ENCODE assay signal across 2 cellular contexts in the genomic region with DNA sequence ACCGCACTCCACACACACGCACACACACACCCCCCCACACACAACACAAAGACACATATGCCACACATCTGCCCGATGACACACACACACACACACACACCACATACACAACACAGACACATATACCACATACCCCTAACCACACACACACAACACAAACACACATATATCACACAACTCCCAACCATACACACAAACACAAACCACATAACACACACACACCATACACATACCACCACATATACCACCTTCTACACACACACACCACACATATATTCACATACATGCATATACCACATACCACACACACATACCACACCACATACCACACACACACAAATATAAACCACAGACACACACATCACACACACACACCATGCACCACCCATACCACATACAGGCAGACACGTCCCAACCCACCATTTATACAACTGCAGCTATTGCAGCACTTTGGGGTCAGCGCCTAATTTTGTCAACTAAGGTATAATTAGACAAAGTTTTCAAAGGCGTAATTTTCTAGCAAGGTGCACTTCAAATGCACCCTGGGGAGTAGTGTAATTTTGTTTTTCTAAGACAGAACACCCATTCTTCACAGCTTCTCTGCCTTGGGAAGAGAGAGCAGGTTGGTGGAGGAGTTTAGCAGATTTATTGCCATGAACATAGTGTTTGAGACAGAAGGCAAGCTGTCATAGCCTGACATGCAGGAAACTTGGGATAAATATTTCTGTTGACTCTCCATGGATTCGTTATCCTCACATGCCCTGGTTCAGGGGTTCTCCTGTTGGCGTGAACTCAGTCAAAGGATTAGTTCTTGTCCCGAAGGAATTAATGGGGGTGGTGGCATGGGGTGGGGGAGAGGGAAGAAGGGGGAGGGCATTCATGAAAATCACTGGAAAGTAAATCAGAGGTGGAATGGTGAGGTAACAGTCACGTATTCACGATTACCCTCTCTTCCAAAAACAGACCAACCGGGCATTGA.
TF ChIP-seq lines count a peak whose summit lies in the region.

No MANE protein-coding gene starts in this region.

TF ChIP-seq in GM12891, 5 proteins besides CTCF, POLR2A, EP300 and RAD21 (continued from another document):
- TF ChIP-seq POLR2AphosphoS5 (IDR thresholded peaks at IDR 0.05; ENCODE audit: low read depth, low read length) (no peak), POU2F2 (IDR thresholded peaks at IDR 0.05; ENCODE audit: low read depth, low read length) (no peak)

TF ChIP-seq in SK-N-SH, 30 proteins besides CTCF, POLR2A, EP300 and RAD21 (continued from another document):
- TF ChIP-seq, protein P1, sequence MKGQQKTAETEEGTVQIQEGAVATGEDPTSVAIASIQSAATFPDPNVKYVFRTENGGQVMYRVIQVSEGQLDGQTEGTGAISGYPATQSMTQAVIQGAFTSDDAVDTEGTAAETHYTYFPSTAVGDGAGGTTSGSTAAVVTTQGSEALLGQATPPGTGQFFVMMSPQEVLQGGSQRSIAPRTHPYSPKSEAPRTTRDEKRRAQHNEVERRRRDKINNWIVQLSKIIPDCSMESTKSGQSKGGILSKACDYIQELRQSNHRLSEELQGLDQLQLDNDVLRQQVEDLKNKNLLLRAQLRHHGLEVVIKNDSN (IDR thresholded peaks at IDR 0.05; ENCODE audit: borderline replicate concordance, low read depth), result no peak
- TF ChIP-seq POLR2AphosphoS5 (IDR thresholded peaks at IDR 0.05; ENCODE audit: low read depth, low read length) (no peak), SMC3 (IDR thresholded peaks at IDR 0.05; ENCODE audit: low read depth, low read length) (no peak), FOXM1 (IDR thresholded peaks at IDR 0.05; ENCODE audit: low read depth) (no peak), EZH2phosphoT487 (IDR thresholded peaks at IDR 0.05; ENCODE audit: borderline replicate concordance, low read depth) (no peak), NFIC (IDR thresholded peaks at IDR 0.05; ENCODE audit: borderline replicate concordance) (no peak), RCOR1 (IDR thresholded peaks at IDR 0.05; ENCODE audit: low read length) (no peak), YY1 (IDR thresholded peaks at IDR 0.05; ENCODE audit: low read depth) (no peak), TCF12 (IDR thresholded peaks at IDR 0.05) (no peak), SIN3A (IDR thresholded peaks at IDR 0.05; ENCODE audit: borderline replicate concordance, low read depth, low read length) (no peak)
- TF ChIP-seq, protein P2, sequence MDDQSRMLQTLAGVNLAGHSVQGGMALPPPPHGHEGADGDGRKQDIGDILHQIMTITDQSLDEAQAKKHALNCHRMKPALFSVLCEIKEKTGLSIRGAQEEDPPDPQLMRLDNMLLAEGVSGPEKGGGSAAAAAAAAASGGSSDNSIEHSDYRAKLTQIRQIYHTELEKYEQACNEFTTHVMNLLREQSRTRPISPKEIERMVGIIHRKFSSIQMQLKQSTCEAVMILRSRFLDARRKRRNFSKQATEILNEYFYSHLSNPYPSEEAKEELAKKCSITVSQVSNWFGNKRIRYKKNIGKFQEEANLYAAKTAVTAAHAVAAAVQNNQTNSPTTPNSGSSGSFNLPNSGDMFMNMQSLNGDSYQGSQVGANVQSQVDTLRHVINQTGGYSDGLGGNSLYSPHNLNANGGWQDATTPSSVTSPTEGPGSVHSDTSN (IDR thresholded peaks at IDR 0.05), result no peak
- TF ChIP-seq, protein P3, sequence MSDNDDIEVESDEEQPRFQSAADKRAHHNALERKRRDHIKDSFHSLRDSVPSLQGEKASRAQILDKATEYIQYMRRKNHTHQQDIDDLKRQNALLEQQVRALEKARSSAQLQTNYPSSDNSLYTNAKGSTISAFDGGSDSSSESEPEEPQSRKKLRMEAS (IDR thresholded peaks at IDR 0.05; ENCODE audit: low read depth), result no peak
- TF ChIP-seq, protein P4, sequence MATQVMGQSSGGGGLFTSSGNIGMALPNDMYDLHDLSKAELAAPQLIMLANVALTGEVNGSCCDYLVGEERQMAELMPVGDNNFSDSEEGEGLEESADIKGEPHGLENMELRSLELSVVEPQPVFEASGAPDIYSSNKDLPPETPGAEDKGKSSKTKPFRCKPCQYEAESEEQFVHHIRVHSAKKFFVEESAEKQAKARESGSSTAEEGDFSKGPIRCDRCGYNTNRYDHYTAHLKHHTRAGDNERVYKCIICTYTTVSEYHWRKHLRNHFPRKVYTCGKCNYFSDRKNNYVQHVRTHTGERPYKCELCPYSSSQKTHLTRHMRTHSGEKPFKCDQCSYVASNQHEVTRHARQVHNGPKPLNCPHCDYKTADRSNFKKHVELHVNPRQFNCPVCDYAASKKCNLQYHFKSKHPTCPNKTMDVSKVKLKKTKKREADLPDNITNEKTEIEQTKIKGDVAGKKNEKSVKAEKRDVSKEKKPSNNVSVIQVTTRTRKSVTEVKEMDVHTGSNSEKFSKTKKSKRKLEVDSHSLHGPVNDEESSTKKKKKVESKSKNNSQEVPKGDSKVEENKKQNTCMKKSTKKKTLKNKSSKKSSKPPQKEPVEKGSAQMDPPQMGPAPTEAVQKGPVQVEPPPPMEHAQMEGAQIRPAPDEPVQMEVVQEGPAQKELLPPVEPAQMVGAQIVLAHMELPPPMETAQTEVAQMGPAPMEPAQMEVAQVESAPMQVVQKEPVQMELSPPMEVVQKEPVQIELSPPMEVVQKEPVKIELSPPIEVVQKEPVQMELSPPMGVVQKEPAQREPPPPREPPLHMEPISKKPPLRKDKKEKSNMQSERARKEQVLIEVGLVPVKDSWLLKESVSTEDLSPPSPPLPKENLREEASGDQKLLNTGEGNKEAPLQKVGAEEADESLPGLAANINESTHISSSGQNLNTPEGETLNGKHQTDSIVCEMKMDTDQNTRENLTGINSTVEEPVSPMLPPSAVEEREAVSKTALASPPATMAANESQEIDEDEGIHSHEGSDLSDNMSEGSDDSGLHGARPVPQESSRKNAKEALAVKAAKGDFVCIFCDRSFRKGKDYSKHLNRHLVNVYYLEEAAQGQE (IDR thresholded peaks at IDR 0.05; ENCODE audit: low read depth, low read length), result no peak
- TF ChIP-seq, protein P5, sequence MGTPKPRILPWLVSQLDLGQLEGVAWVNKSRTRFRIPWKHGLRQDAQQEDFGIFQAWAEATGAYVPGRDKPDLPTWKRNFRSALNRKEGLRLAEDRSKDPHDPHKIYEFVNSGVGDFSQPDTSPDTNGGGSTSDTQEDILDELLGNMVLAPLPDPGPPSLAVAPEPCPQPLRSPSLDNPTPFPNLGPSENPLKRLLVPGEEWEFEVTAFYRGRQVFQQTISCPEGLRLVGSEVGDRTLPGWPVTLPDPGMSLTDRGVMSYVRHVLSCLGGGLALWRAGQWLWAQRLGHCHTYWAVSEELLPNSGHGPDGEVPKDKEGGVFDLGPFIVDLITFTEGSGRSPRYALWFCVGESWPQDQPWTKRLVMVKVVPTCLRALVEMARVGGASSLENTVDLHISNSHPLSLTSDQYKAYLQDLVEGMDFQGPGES (IDR thresholded peaks at IDR 0.05; ENCODE audit: low read depth, low read length), result no peak
